In genomic region chr11:43359432-43359818, GRCh38 we compare ENCODE assay signal across 8 cellular contexts. TPM values are rescaled to one million over a fixed set of nuclear protein-coding genes. Genes with fewer than 3 reads are reported as not detected.
DNase-seq lines count a peak whose midpoint lies in the region; ATAC-seq and TF ChIP-seq lines count a peak whose summit lies in the region.

No MANE protein-coding gene starts in this region.

- H3K36me3 ChIP-seq in neuron (ENCODE audit: insufficient read depth, low read length): peaks cover 3% of the 10 kb centered on the region

- H2AFZ ChIP-seq in neuron (ENCODE audit: low read depth, low read length): peak overlapping the region; percentile 35

- peak; percentile 58 for ATAC-seq in GM21526 (IDR thresholded peaks at IDR 0.05; ENCODE audit: low FRiP score, unreplicated experiment)
- peak; percentile 42 for ATAC-seq in activated CD4-positive, CD25-positive, alpha-beta regulatory T cell treated with anti-CD3 and anti-CD28 coated beads, Interleukin-2, amount 50 U/mL, for 24 hours

- H3K27me3 ChIP-seq in neuron (ENCODE audit: insufficient read depth, low read length): no peaks in the 10 kb centered on the region

- H3K4me1 ChIP-seq in neuron (ENCODE audit: insufficient read depth, low read length): peaks cover 26% of the 10 kb centered on the region

- H3K9me3 ChIP-seq in neuron (ENCODE audit: low read length): no peaks in the 10 kb centered on the region

- peak overlapping the region; percentile 97 for H3K4me3 ChIP-seq in fibroblast of the aortic adventitia (ENCODE audit: low read depth, low read length)
- H3K4me3 ChIP-seq in neuron (ENCODE audit: low read length): peak overlapping the region; percentile 80

- DNase-seq in NCI-H82 (lab: John Stamatoyannopoulos, UW) (peak; percentile 45), NCI-H82 treated with DMSO at 0.1 percent for 48 hours (lab: John Stamatoyannopoulos, UW; ENCODE audit: unreplicated experiment) (no peak), HPDE6-E6E7 (ENCODE audit: extremely low spot score) (peak; percentile 28), fibroblast of the aortic adventitia (ENCODE audit: low read depth) (peak; percentile 28), NCI-H345 (lab: John Stamatoyannopoulos, UW) (no peak)

- TF ChIP-seq CTCF in fibroblast of the aortic adventitia (IDR thresholded peaks at IDR 0.05; ENCODE audit: insufficient read depth, low read length): no peak

RNA-seq across cellular contexts. Expression of gene TTC17, which starts 0.7 kb away (rescaled TPM):
- 61.5 and 76.9 TPM in 2 replicates for total RNA-seq in fibroblast of the aortic adventitia (ENCODE audit: low replicate concordance)

RNA-seq across cellular contexts. Expression of gene API5, which starts 47.6 kb away (rescaled TPM):
- total RNA-seq in fibroblast of the aortic adventitia (ENCODE audit: low replicate concordance): 81.0 and 94.3 TPM in 2 replicates

Comparison
In these comparisons a context has a peak if more than half of its experiments do, and no peak if none do; other contexts are left out.
1. DNase-seq: peak in NCI-H82 (single experiment), HPDE6-E6E7 (single experiment) and fibroblast of the aortic adventitia (single experiment); none in NCI-H82 treated with DMSO at 0.1 percent for 48 hours (single experiment) and NCI-H345 (single experiment).